ENCODE assay signal across 8 cellular contexts in genomic region chr1:236144446-236145150, GRCh38. TPM values are rescaled to one million over a fixed set of nuclear protein-coding genes. Genes with fewer than 3 reads are reported as not detected.
DNase-seq lines count a peak whose midpoint lies in the region; ATAC-seq and TF ChIP-seq lines count a peak whose summit lies in the region.

No MANE protein-coding gene starts in this region.

- ATAC-seq in stimulated activated naive B cell treated with anti-CD40 and anti-IgM and Interleukin-4, amounts not matched to agents 10 μg/mL and 1 μg/mL and 100 μg/mL, for 72 hours (replicated peaks): no peak

- peaks cover 20% of the 10 kb centered on the region for H3K27me3 ChIP-seq in MG63

- peak overlapping the region; percentile 90 to 96 for H3K4me3 Mint-ChIP-seq in stimulated activated naive B cell treated with anti-CD40 and anti-IgM and Interleukin-4, amounts not matched to agents 10 μg/mL and 1 μg/mL and 100 μg/mL, for 72 hours

- peak overlapping the region; percentile 75 for H3K4me3 ChIP-seq in fibroblast of villous mesenchyme (ENCODE audit: low read depth, low read length)
- H3K4me3 ChIP-seq in MG63: no peak overlapping the region

- H3K36me3 Mint-ChIP-seq in stimulated activated naive B cell treated with anti-CD40 and anti-IgM and Interleukin-4, amounts not matched to agents 10 μg/mL and 1 μg/mL and 100 μg/mL, for 72 hours: peaks cover 50 to 66% of the 10 kb centered on the region in 2 donors

- TF ChIP-seq CTCF in fibroblast of villous mesenchyme (IDR thresholded peaks at IDR 0.05; ENCODE audit: insufficient read depth, low read depth, low read length): no peak

- H3K36me3 ChIP-seq in MG63: no peaks in the 10 kb centered on the region

- peak; percentile 26 to 64 for DNase-seq in NCI-H524 (lab: John Stamatoyannopoulos, UW)
- DNase-seq in NCI-H524 treated with DMSO at 0.1 percent for 48 hours (lab: John Stamatoyannopoulos, UW): no peak
- peak; percentile 90 for DNase-seq in NCI-H82 (lab: John Stamatoyannopoulos, UW)
- peak; percentile 36 for DNase-seq in fibroblast of villous mesenchyme (ENCODE audit: low read depth)
- no peak for DNase-seq in stimulated activated naive B cell treated with anti-CD40 and anti-IgM and Interleukin-4, amounts not matched to agents 10 μg/mL and 1 μg/mL and 100 μg/mL, for 72 hours
- DNase-seq in MG63: no peak
- no peak for DNase-seq in NCI-H2171 (lab: John Stamatoyannopoulos, UW)
- no peak for DNase-seq in NCI-H2171 treated with DMSO at 0.1 percent for 48 hours (lab: John Stamatoyannopoulos, UW)

- H3K27ac Mint-ChIP-seq in stimulated activated naive B cell treated with anti-CD40 and anti-IgM and Interleukin-4, amounts not matched to agents 10 μg/mL and 1 μg/mL and 100 μg/mL, for 72 hours: peak overlapping the region; percentile 22

- no peaks in the 10 kb centered on the region for H3K9me3 ChIP-seq in MG63

- H3K9me3 Mint-ChIP-seq in stimulated activated naive B cell treated with anti-CD40 and anti-IgM and Interleukin-4, amounts not matched to agents 10 μg/mL and 1 μg/mL and 100 μg/mL, for 72 hours: no peaks in the 10 kb centered on the region

- peaks cover 38 to 50% of the 10 kb centered on the region in 2 donors for H3K27me3 Mint-ChIP-seq in stimulated activated naive B cell treated with anti-CD40 and anti-IgM and Interleukin-4, amounts not matched to agents 10 μg/mL and 1 μg/mL and 100 μg/mL, for 72 hours

- peaks cover 44 to 67% of the 10 kb centered on the region in 2 donors for H3K4me1 Mint-ChIP-seq in stimulated activated naive B cell treated with anti-CD40 and anti-IgM and Interleukin-4, amounts not matched to agents 10 μg/mL and 1 μg/mL and 100 μg/mL, for 72 hours

RNA-seq across cellular contexts. Expression of gene GPR137B, which starts 2.3 kb away (rescaled TPM):
- 11.6 and 13.0 TPM in 2 replicates for total RNA-seq in fibroblast of villous mesenchyme
- 1.3 and 4.0 TPM in 2 replicates for total RNA-seq in MG63 (2014; rRNA removed; shearing (Covaris generic); ENCODE audit: low replicate concordance)

Comparison
In these comparisons a context has a peak if more than half of its experiments do, and no peak if none do; other contexts are left out.
1. DNase-seq: peak in NCI-H524 (2 of 2), NCI-H82 (single experiment) and fibroblast of villous mesenchyme (single experiment); none in NCI-H524 treated with DMSO at 0.1 percent for 48 hours (single experiment), stimulated activated naive B cell treated with anti-CD40 and anti-IgM and Interleukin-4, amounts not matched to agents 10 μg/mL and 1 μg/mL and 100 μg/mL, for 72 hours (single experiment), MG63 (single experiment), NCI-H2171 (single experiment) and NCI-H2171 treated with DMSO at 0.1 percent for 48 hours (single experiment).